8 cellular contexts compared by ENCODE assay signal in the genomic region with DNA sequence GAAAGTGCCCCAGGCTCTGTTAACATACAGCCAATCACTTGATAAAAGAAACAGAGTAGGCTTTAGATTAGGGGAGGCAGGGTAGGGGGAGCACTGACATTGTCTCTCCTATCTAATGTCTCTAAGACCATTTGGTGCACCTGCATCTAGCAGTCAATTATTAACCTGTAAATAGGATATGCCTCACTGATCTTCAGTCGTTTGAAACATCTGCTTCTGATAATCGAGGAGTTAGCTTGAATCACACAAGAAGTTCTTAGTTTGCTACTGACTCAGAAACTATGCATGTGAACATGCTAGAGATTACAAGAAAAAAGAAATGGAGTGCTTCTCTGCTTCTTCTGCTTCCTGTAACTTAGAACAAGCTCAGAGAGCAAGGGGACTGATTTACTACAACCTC.
DNase-seq lines count a peak whose midpoint lies in the region; ATAC-seq lines count a peak whose summit lies in the region.
"Not testable (repeated sequence)": the region's sequence is repeated elsewhere in the genome, so short reads cannot be mapped to it uniquely, and the experiment has no call there.

No MANE protein-coding gene starts in this region.

- in situ Hi-C loops in ACHN (cut with HindIII; ENCODE audit: low pct_ligation_motif_present, low pct_unique_long_range_greater_than_20kb, low sequenced_read_pairs) = not testable (repeated sequence)

- DNase-seq in ACHN = peak; percentile 84
- DNase-seq in NCI-H2171 treated with DMSO at 0.1 percent for 48 hours (lab: John Stamatoyannopoulos, UW) = peak; percentile 38
- DNase-seq in fibroblast of peridontal ligament (ENCODE audit: extremely low read depth) = peak; percentile 41

- ATAC-seq in GM18511 (IDR thresholded peaks at IDR 0.05; ENCODE audit: unreplicated experiment) (peak; percentile 90), GM19438 (IDR thresholded peaks at IDR 0.05; ENCODE audit: low read depth, unreplicated experiment) (peak; percentile 93), GM21825 (IDR thresholded peaks at IDR 0.05; ENCODE audit: unreplicated experiment) (peak; percentile 79), HG02870 (IDR thresholded peaks at IDR 0.05; ENCODE audit: unreplicated experiment) (peak; percentile 47), HG03196 (IDR thresholded peaks at IDR 0.05; ENCODE audit: unreplicated experiment) (peak; percentile 87)

Comparison
In these comparisons a context has a peak if more than half of its experiments do, and no peak if none do; other contexts are left out.
1. Peak in every context shown above with its lines: DNase-seq and ATAC-seq.